ENCODE assay signal across 20 cellular contexts in genomic region chr9:68955281-68955680, GRCh38. TPM values are rescaled to one million over a fixed set of nuclear protein-coding genes. Genes with fewer than 3 reads are reported as not detected.
DNase-seq lines count a peak whose midpoint lies in the region; ATAC-seq, FAIRE-seq and TF ChIP-seq lines count a peak whose summit lies in the region.
"Had no signal": no experiment of that assay in that cellular context is flagged by ENCODE, and none has a peak within 500 bp of the region (broad histone marks: within the 10 kb centered on the region; RNA-seq: fewer than 3 reads in every experiment).

No MANE protein-coding gene starts in this region.

- TF ChIP-seq CTCF in D721Med (IDR thresholded peaks at IDR 0.05; ENCODE audit: insufficient read depth, missing control alignments) (no peak), MCF 10A (IDR thresholded peaks at IDR 0.05; ENCODE audit: unreplicated experiment) (no peak)

- no TSS peak for BruUV-seq in MCF 10A (replicated peaks; lab: Mats Ljungman, UMichigan)

- peak overlapping the region; percentile 54 for H3K27ac Mint-ChIP-seq in activated T-cell treated with anti-CD3 and anti-CD28 coated beads, Interleukin-2, amount 50 U/mL, for 24 hours
- H3K27ac Mint-ChIP-seq in activated T-helper 1 cell treated with anti-CD3 and anti-CD28 coated beads, Interleukin-12 subunit alpha, Interleukin-12 subunit beta, Interleukin-2, Interleukin-4 antibody, amounts not matched to agents 30 ng/mL and 10 ng/mL and 1 ng/mL, durations not matched to agents 14 hours and 24 hours and 36 hours, result peak overlapping the region; percentile 91
- H3K27ac Mint-ChIP-seq in stimulated activated effector memory CD8-positive, alpha-beta T cell treated with anti-CD3 and anti-CD28 coated beads, Interleukin-12 subunit alpha, Interleukin-12 subunit beta, amount 100 ng/mL, for 72 hours, result no peak overlapping the region
- no peak overlapping the region for H3K27ac Mint-ChIP-seq in MCF 10A (ENCODE audit: low read depth, unreplicated experiment)

- intact Hi-C loops in activated T-helper 1 cell treated with anti-CD3 and anti-CD28 coated beads, Interleukin-12 subunit alpha, Interleukin-12 subunit beta, Interleukin-2, Interleukin-4 antibody, amounts not matched to agents 30 ng/mL and 10 ng/mL and 1 ng/mL, durations not matched to agents 14 hours and 24 hours and 36 hours (cut with micrococcal nuclease), result loop anchor here (1.0 kb wide), 3 partner anchors 9 to 44 kb away; no protein-coding TSS in a partner anchor
- intact Hi-C loops in MCF 10A (cut with micrococcal nuclease), result no loop called here

- FAIRE-seq in H54 (lab: Jason Lieb, UNC), result peak; percentile 55
- FAIRE-seq in D721Med (lab: Jason Lieb, UNC), result no peak
- FAIRE-seq: RCC 7860 had no signal

- DNase-seq in activated T-cell treated with anti-CD3 and anti-CD28 coated beads, Interleukin-2, amount 50 U/mL, for 24 hours, result no peak
- DNase-seq in activated T-cell treated with anti-CD3 and anti-CD28 coated beads for 4 hours (no peak), H54 (ENCODE audit: insufficient read length, low spot score) (no peak), NCI-H69 (lab: John Stamatoyannopoulos, UW) (no peak), D721Med (ENCODE audit: insufficient read length, low spot score) (no peak), MCF 10A (ENCODE audit: unreplicated experiment) (no peak)
- no peak for DNase-seq in activated T-helper 1 cell treated with anti-CD3 and anti-CD28 coated beads, Interleukin-12 subunit alpha, Interleukin-12 subunit beta, Interleukin-2, Interleukin-4 antibody, amounts not matched to agents 30 ng/mL and 10 ng/mL and 1 ng/mL, durations not matched to agents 14 hours and 24 hours and 36 hours (ENCODE audit: low spot score)
- no peak for DNase-seq in stimulated activated effector memory CD8-positive, alpha-beta T cell treated with anti-CD3 and anti-CD28 coated beads, Interleukin-12 subunit alpha, Interleukin-12 subunit beta, amount 100 ng/mL, for 72 hours (ENCODE audit: low spot score in 2 of 2)
- DNase-seq: COR-L47; lower lobe of right lung; NCI-H1105; NCI-H2171 treated with DMSO at 0.1 percent for 48 hours; NCI-H748 treated with DMSO at 0.1 percent for 48 hours; stimulated activated CD4-positive, alpha-beta T cell treated with anti-CD3 and anti-CD28 coated beads, Interleukin-2, amount 100 ng/mL, for 24 hours had no signal

- CTCF ChIA-PET in MCF 10A (lab: Yijun Ruan, JAX), result no interaction called here

- no peaks in the 10 kb centered on the region for H3K9me3 Mint-ChIP-seq in activated T-cell treated with anti-CD3 and anti-CD28 coated beads, Interleukin-2, amount 50 U/mL, for 24 hours
- no peaks in the 10 kb centered on the region for H3K9me3 Mint-ChIP-seq in activated T-helper 1 cell treated with anti-CD3 and anti-CD28 coated beads, Interleukin-12 subunit alpha, Interleukin-12 subunit beta, Interleukin-2, Interleukin-4 antibody, amounts not matched to agents 30 ng/mL and 10 ng/mL and 1 ng/mL, durations not matched to agents 14 hours and 24 hours and 36 hours
- H3K9me3 Mint-ChIP-seq in stimulated activated effector memory CD8-positive, alpha-beta T cell treated with anti-CD3 and anti-CD28 coated beads, Interleukin-12 subunit alpha, Interleukin-12 subunit beta, amount 100 ng/mL, for 72 hours, result no peaks in the 10 kb centered on the region
- no peaks in the 10 kb centered on the region for H3K9me3 Mint-ChIP-seq in MCF 10A (ENCODE audit: unreplicated experiment)

- POLR2A ChIA-PET in MCF 10A (lab: Yijun Ruan, JAX), result interaction anchor here (0.6 kb wide), 1 partner anchor 11 kb away, joined by 4 read pairs; no protein-coding TSS in a partner anchor

- no peak for TF ChIP-seq POLR2A in H54 (IDR thresholded peaks at IDR 0.05; ENCODE audit: low read depth, low read length)

- peaks cover 36% of the 10 kb centered on the region for H3K4me1 Mint-ChIP-seq in activated T-cell treated with anti-CD3 and anti-CD28 coated beads, Interleukin-2, amount 50 U/mL, for 24 hours (ENCODE audit: low read depth)
- peaks cover 48% of the 10 kb centered on the region for H3K4me1 Mint-ChIP-seq in activated T-helper 1 cell treated with anti-CD3 and anti-CD28 coated beads, Interleukin-12 subunit alpha, Interleukin-12 subunit beta, Interleukin-2, Interleukin-4 antibody, amounts not matched to agents 30 ng/mL and 10 ng/mL and 1 ng/mL, durations not matched to agents 14 hours and 24 hours and 36 hours (ENCODE audit: low read depth)
- no peaks in the 10 kb centered on the region for H3K4me1 Mint-ChIP-seq in stimulated activated effector memory CD8-positive, alpha-beta T cell treated with anti-CD3 and anti-CD28 coated beads, Interleukin-12 subunit alpha, Interleukin-12 subunit beta, amount 100 ng/mL, for 72 hours
- no peaks in the 10 kb centered on the region for H3K4me1 Mint-ChIP-seq in MCF 10A (ENCODE audit: insufficient read depth, unreplicated experiment)

- H3K36me3 Mint-ChIP-seq in activated T-cell treated with anti-CD3 and anti-CD28 coated beads, Interleukin-2, amount 50 U/mL, for 24 hours (ENCODE audit: low read depth), result no peaks in the 10 kb centered on the region
- peaks cover 19% of the 10 kb centered on the region for H3K36me3 Mint-ChIP-seq in activated T-helper 1 cell treated with anti-CD3 and anti-CD28 coated beads, Interleukin-12 subunit alpha, Interleukin-12 subunit beta, Interleukin-2, Interleukin-4 antibody, amounts not matched to agents 30 ng/mL and 10 ng/mL and 1 ng/mL, durations not matched to agents 14 hours and 24 hours and 36 hours (ENCODE audit: low read depth)
- H3K36me3 Mint-ChIP-seq in stimulated activated effector memory CD8-positive, alpha-beta T cell treated with anti-CD3 and anti-CD28 coated beads, Interleukin-12 subunit alpha, Interleukin-12 subunit beta, amount 100 ng/mL, for 72 hours, result no peaks in the 10 kb centered on the region
- no peaks in the 10 kb centered on the region for H3K36me3 Mint-ChIP-seq in MCF 10A (ENCODE audit: insufficient read depth, unreplicated experiment)

- peak; percentile 40 for ATAC-seq in stimulated activated effector memory CD8-positive, alpha-beta T cell treated with anti-CD3 and anti-CD28 coated beads, Interleukin-12 subunit alpha, Interleukin-12 subunit beta, amount 100 ng/mL, for 72 hours
- ATAC-seq: esophagus mucosa, lower lobe of right lung had no signal

- peaks cover 17% of the 10 kb centered on the region for H3K27me3 Mint-ChIP-seq in activated T-cell treated with anti-CD3 and anti-CD28 coated beads, Interleukin-2, amount 50 U/mL, for 24 hours
- H3K27me3 Mint-ChIP-seq in activated T-helper 1 cell treated with anti-CD3 and anti-CD28 coated beads, Interleukin-12 subunit alpha, Interleukin-12 subunit beta, Interleukin-2, Interleukin-4 antibody, amounts not matched to agents 30 ng/mL and 10 ng/mL and 1 ng/mL, durations not matched to agents 14 hours and 24 hours and 36 hours (ENCODE audit: insufficient read depth), result peaks cover 5% of the 10 kb centered on the region
- peaks cover 36% of the 10 kb centered on the region for H3K27me3 Mint-ChIP-seq in MCF 10A (ENCODE audit: insufficient read depth, unreplicated experiment)

- no peak overlapping the region for H3K4me3 Mint-ChIP-seq in activated T-cell treated with anti-CD3 and anti-CD28 coated beads, Interleukin-2, amount 50 U/mL, for 24 hours
- H3K4me3 Mint-ChIP-seq in activated T-helper 1 cell treated with anti-CD3 and anti-CD28 coated beads, Interleukin-12 subunit alpha, Interleukin-12 subunit beta, Interleukin-2, Interleukin-4 antibody, amounts not matched to agents 30 ng/mL and 10 ng/mL and 1 ng/mL, durations not matched to agents 14 hours and 24 hours and 36 hours, result peak overlapping the region; percentile 54
- no peak overlapping the region for H3K4me3 Mint-ChIP-seq in stimulated activated effector memory CD8-positive, alpha-beta T cell treated with anti-CD3 and anti-CD28 coated beads, Interleukin-12 subunit alpha, Interleukin-12 subunit beta, amount 100 ng/mL, for 72 hours
- H3K4me3 Mint-ChIP-seq in MCF 10A (ENCODE audit: unreplicated experiment), result no peak overlapping the region

RNA-seq across cellular contexts. Expression of gene PRKACG, which starts 58.6 kb away (rescaled TPM):
- total RNA-seq in activated T-helper 1 cell treated with anti-CD3 and anti-CD28 coated beads, Interleukin-12 subunit alpha, Interleukin-12 subunit beta, Interleukin-2, Interleukin-4 antibody, amounts not matched to agents 30 ng/mL and 10 ng/mL and 1 ng/mL, durations not matched to agents 14 hours and 24 hours and 36 hours, result not detected in 2 replicates
- total RNA-seq in MCF 10A (2022), result not detected in 2 replicates
- total RNA-seq: bronchial epithelial cell, esophagus mucosa, glomerular endothelial cell, lower lobe of right lung, myocyte, osteocyte had no signal

Comparison
In these comparisons a context has a peak if more than half of its experiments do, and no peak if none do; other contexts are left out.
1. H3K27ac Mint-ChIP-seq: peak in activated T-cell treated with anti-CD3 and anti-CD28 coated beads, Interleukin-2, amount 50 U/mL, for 24 hours (single experiment) and activated T-helper 1 cell treated with anti-CD3 and anti-CD28 coated beads, Interleukin-12 subunit alpha, Interleukin-12 subunit beta, Interleukin-2, Interleukin-4 antibody, amounts not matched to agents 30 ng/mL and 10 ng/mL and 1 ng/mL, durations not matched to agents 14 hours and 24 hours and 36 hours (single experiment); none in stimulated activated effector memory CD8-positive, alpha-beta T cell treated with anti-CD3 and anti-CD28 coated beads, Interleukin-12 subunit alpha, Interleukin-12 subunit beta, amount 100 ng/mL, for 72 hours (single experiment) and MCF 10A (single experiment).